In the genomic region with DNA sequence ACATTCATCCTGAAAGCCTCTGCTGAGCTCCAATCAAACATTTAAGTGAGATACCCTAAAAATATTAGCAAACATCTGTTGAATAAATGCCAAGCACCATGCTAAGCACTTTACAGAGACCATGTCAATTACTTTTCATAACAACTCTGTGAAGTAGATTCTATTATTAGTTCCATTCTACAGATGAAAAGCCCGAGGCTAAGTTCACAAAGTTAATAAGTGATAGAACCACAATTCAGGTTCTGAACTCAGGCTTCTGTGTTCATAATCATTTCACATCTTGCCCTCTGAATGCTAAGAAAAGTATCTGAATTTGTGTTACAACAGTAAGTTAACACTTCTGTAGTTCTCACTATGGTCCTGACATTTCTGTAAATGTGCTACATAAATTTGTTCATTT, we compare ENCODE assay signal across 21 cellular contexts.
"Had no signal": no experiment of that assay in that cellular context is flagged by ENCODE, and none has a peak within 500 bp of the region (broad histone marks: within the 10 kb centered on the region; RNA-seq: fewer than 3 reads in every experiment).

No MANE protein-coding gene starts in this region.

- H3K27me3 ChIP-seq: cardiac muscle cell, esophagus muscularis mucosa, heart right ventricle, neural progenitor cell, right atrium auricular region, upper lobe of left lung had no signal

- H3K9me3 Mint-ChIP-seq: activated CD8-positive, alpha-beta T cell treated with anti-CD3 and anti-CD28 coated beads for 36 hours; activated naive CD8-positive, alpha-beta T cell treated with anti-CD3 and anti-CD28 coated beads, Interleukin-2, amount 10 ng/mL, durations not matched to agents 7 days and 5 days; activated T-helper 2 cell treated with anti-CD3 and anti-CD28 coated beads, Interferon-gamma antibody, Interleukin-2, Interleukin-4, amounts not matched to agents 10 μg/mL and 5 μg/mL and 100 μg/mL, durations not matched to agents 14 hours and 24 hours and 36 hours; neural progenitor cell had no signal

- DNase-seq: activated CD4-positive, alpha-beta T cell treated with anti-CD3 and anti-CD28 coated beads for 48 hours; activated CD4-positive, CD25-positive, alpha-beta regulatory T cell; activated CD8-positive, alpha-beta T cell treated with anti-CD3 and anti-CD28 coated beads for 36 hours; activated naive CD4-positive, alpha-beta T cell treated with Interleukin-2 at 50 U/mL for 16 hours; activated naive CD8-positive, alpha-beta T cell treated with anti-CD3 and anti-CD28 coated beads, Interleukin-2, amount 10 ng/mL, durations not matched to agents 7 days and 5 days; activated T-cell treated with anti-CD3 and anti-CD28 coated beads, Interleukin-2, amount 50 U/mL, for 1 hour; amygdala; dermis blood vessel endothelial cell; effector memory CD4-positive, alpha-beta T cell; heart right ventricle; left ventricle myocardium inferior; stimulated activated CD4-positive, alpha-beta T cell treated with anti-CD3 and anti-CD28 coated beads, Interleukin-2, amount 100 ng/mL, for 24 hours; upper lobe of left lung had no signal

- H3K4me3 Mint-ChIP-seq: activated CD8-positive, alpha-beta T cell treated with anti-CD3 and anti-CD28 coated beads for 36 hours; activated naive CD8-positive, alpha-beta T cell treated with anti-CD3 and anti-CD28 coated beads, Interleukin-2, amount 10 ng/mL, durations not matched to agents 7 days and 5 days; neural progenitor cell had no signal

- H3K27me3 Mint-ChIP-seq: activated CD8-positive, alpha-beta T cell treated with anti-CD3 and anti-CD28 coated beads for 36 hours; activated naive CD8-positive, alpha-beta T cell treated with anti-CD3 and anti-CD28 coated beads, Interleukin-2, amount 10 ng/mL, durations not matched to agents 7 days and 5 days had no signal

- FAIRE-seq: endothelial cell of umbilical vein had no signal

- H3K36me3 ChIP-seq: cardiac muscle cell, esophagus muscularis mucosa, left ventricle myocardium inferior, neural progenitor cell, prostate gland, right atrium auricular region, thoracic aorta, upper lobe of left lung had no signal

- H3K27ac Mint-ChIP-seq: activated CD8-positive, alpha-beta T cell treated with anti-CD3 and anti-CD28 coated beads for 36 hours; activated naive CD8-positive, alpha-beta T cell treated with anti-CD3 and anti-CD28 coated beads, Interleukin-2, amount 10 ng/mL, durations not matched to agents 7 days and 5 days; activated T-helper 2 cell treated with anti-CD3 and anti-CD28 coated beads, Interferon-gamma antibody, Interleukin-2, Interleukin-4, amounts not matched to agents 10 μg/mL and 5 μg/mL and 100 μg/mL, durations not matched to agents 14 hours and 24 hours and 36 hours; neural progenitor cell had no signal

- ATAC-seq: activated CD8-positive, alpha-beta T cell treated with anti-CD3 and anti-CD28 coated beads for 36 hours; heart right ventricle had no signal

- H3K27ac ChIP-seq: cardiac muscle cell, esophagus muscularis mucosa, heart right ventricle, left ventricle myocardium inferior, neural progenitor cell, prostate gland, right atrium auricular region, thoracic aorta, upper lobe of left lung had no signal

- H3K4me2 ChIP-seq: neural progenitor cell had no signal

- H3K4me3 ChIP-seq: cardiac muscle cell, esophagus muscularis mucosa, heart right ventricle, left ventricle myocardium inferior, neural progenitor cell, prostate gland, right atrium auricular region, thoracic aorta, upper lobe of left lung had no signal

- H3K4me1 ChIP-seq: esophagus muscularis mucosa, heart right ventricle, left ventricle myocardium inferior, prostate gland, right atrium auricular region had no signal

- H3K9ac ChIP-seq: neural progenitor cell had no signal

- H2AFZ ChIP-seq: neural progenitor cell had no signal

- H3K9me3 ChIP-seq: esophagus muscularis mucosa, heart right ventricle, left ventricle myocardium inferior, prostate gland, right atrium auricular region, thoracic aorta, upper lobe of left lung had no signal

- H3K4me1 Mint-ChIP-seq: neural progenitor cell had no signal
